ENCODE assay signal across 24 cellular contexts in the genomic region with DNA sequence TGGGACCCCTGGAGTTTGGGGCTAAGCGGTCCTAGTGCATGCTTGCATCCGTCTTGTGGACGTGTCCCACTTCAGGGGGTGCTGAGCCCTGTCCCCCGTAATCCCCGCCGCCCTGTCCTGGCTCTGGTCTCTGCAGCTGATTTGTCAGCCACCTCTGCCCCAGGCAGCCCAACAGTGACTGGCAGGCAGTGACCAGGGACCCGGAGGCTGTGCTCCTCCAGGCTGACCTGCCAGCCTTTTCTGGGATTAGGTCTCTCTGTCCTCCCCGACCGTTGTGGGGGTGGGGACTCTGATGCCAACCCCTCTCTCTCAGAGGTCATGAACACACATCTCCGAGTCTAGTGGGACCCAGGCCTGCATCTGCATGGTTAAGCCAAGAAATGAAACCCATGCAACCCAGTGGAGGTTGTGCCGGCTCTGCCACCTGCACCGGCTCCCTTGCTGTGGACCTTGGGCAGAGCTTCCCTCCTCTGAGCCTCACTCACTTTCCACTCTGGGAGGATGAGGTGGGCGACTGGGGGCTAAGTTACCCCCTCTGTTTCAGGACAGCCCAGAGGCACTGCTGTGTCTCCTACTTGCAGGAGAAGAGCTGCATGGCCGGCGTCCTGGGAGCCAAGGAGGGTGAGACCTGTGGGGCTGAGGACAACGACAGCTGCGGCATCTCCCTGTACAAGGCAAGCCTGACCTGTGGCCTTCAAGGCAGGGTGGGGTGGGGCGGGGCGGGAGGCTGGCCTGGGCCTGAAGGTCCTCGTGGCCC.
"Had no signal": no experiment of that assay in that cellular context is flagged by ENCODE, and none has a peak within 500 bp of the region (broad histone marks: within the 10 kb centered on the region; RNA-seq: fewer than 3 reads in every experiment).

No MANE protein-coding gene starts in this region.

- H3K4me1 Mint-ChIP-seq: IgD-negative memory B cell had no signal

- H3K4me2 ChIP-seq: SK-N-SH had no signal

- DNase-seq: KBM-7, MV-4-11, NCI-H1048, NCI-H1105, NCI-H1417, NCI-H1436 treated with DMSO at 0.1 percent for 48 hours, NCI-H1694, NCI-H187 treated with DMSO at 0.1 percent for 48 hours, NCI-H2029 treated with DMSO at 0.1 percent for 48 hours, NCI-H2107, NCI-H2171, NCI-H226, NCI-H446, NCI-H510A, NCI-H524 treated with DMSO at 0.1 percent for 48 hours, NCI-H69, NCI-H774, RPMI8226, SHP77, SK-N-SH, SW 1271 had no signal

- H3K9me3 ChIP-seq: SK-N-SH had no signal

- H3K9ac ChIP-seq: SK-N-SH had no signal

- H3K9me3 Mint-ChIP-seq: IgD-negative memory B cell had no signal

- H3K4me3 Mint-ChIP-seq: IgD-negative memory B cell had no signal

- H3K36me3 Mint-ChIP-seq: IgD-negative memory B cell had no signal

- FAIRE-seq: HTR-8/SVneo, RCC 7860 had no signal
